Comparison of ENCODE assay signal across 11 cellular contexts in genomic region chr1:16153110-16153998, GRCh38. TPM values are rescaled to one million over a fixed set of nuclear protein-coding genes. Genes with fewer than 3 reads are reported as not detected.
A peak's percentile ranks its signal among the peaks of the same experiment; 100 is the strongest.
DNase-seq lines count a peak whose midpoint lies in the region; ATAC-seq and TF ChIP-seq lines count a peak whose summit lies in the region.
"Had no signal": no experiment of that assay in that cellular context is flagged by ENCODE, and none has a peak within 500 bp of the region (broad histone marks: within the 10 kb centered on the region; RNA-seq: fewer than 3 reads in every experiment).

No MANE protein-coding gene starts in this region.

- no peak for ATAC-seq in Panc1
- no peak for ATAC-seq in HG03521 (IDR thresholded peaks at IDR 0.05; ENCODE audit: unreplicated experiment)
- no peak for ATAC-seq in aorta (ENCODE audit: low FRiP score)
- ATAC-seq: CD8-positive, alpha-beta T cell had no signal

- peak overlapping the region; percentile 100 for H3K27ac ChIP-seq in Panc1 (ENCODE audit: low read length)
- peak overlapping the region; percentile 93 to 98 (median 98) for H3K27ac ChIP-seq in esophagus squamous epithelium
- H3K27ac ChIP-seq in aorta (ENCODE audit: low read depth in 1 of 2, low read length in 2 of 2), result no peak overlapping the region

- no TSS peak for BruUV-seq in Panc1 (replicated peaks; lab: Mats Ljungman, UMichigan)

- H3K9me3 ChIP-seq in Panc1 (ENCODE audit: control insufficient read depth, insufficient read depth, low read depth, low read length) (no peaks in the 10 kb centered on the region), esophagus squamous epithelium (no peaks in the 10 kb centered on the region), neuron (ENCODE audit: low read length) (no peaks in the 10 kb centered on the region), aorta (ENCODE audit: control insufficient read depth, low read length) (no peaks in the 10 kb centered on the region)

- DNase-seq in AG04449 (ENCODE audit: low read depth, low spot score) (no peak), Panc1 (ENCODE audit: low read depth, low spot score) (no peak), esophagus squamous epithelium (lab: John Stamatoyannopoulos, UW) (no peak), epidermal melanocyte (ENCODE audit: insufficient read length, low spot score) (no peak), aorta (no peak)
- DNase-seq in effector CD8-positive, alpha-beta T cell (lab: John Stamatoyannopoulos, UW), result no peak
- DNase-seq: activated effector memory CD4-positive, alpha-beta T cell treated with anti-CD3 and anti-CD28 coated beads, Interleukin-2, amount 50 U/mL, for 16 hours; CD8-positive, alpha-beta T cell; NCI-H1048 had no signal

- H3K4me1 ChIP-seq in Panc1 (ENCODE audit: control insufficient read depth, insufficient read depth, low read length), result peaks cover 58% of the 10 kb centered on the region
- peaks cover 32 to 98% (median 40%) of the 10 kb centered on the region in 3 donors for H3K4me1 ChIP-seq in esophagus squamous epithelium
- peaks cover 39% of the 10 kb centered on the region for H3K4me1 ChIP-seq in neuron (ENCODE audit: insufficient read depth, low read length)
- no peaks in the 10 kb centered on the region for H3K4me1 ChIP-seq in aorta (ENCODE audit: control insufficient read depth in 1 of 2, insufficient read depth in 2 of 2, low read length in 2 of 2)

- no peaks in the 10 kb centered on the region for H3K27me3 ChIP-seq in Panc1 (ENCODE audit: control insufficient read depth, insufficient read depth, low read length)
- peaks cover 0 to 7% (median 0%) of the 10 kb centered on the region in 4 donors for H3K27me3 ChIP-seq in esophagus squamous epithelium
- no peaks in the 10 kb centered on the region for H3K27me3 ChIP-seq in neuron (ENCODE audit: insufficient read depth, low read length)
- H3K27me3 ChIP-seq in aorta (ENCODE audit: control insufficient read depth in 1 of 2, insufficient read depth in 2 of 2, low read length in 1 of 2), result no peaks in the 10 kb centered on the region

- 42 to 47% methylated on average over 8 to 9 of the region's 13 CpGs for WGBS in esophagus squamous epithelium, 2 donors
- 78 to 89% methylated on average over 13 of the region's 13 CpGs for WGBS in aorta, 2 donors

- CTCF ChIA-PET in AG04449 (lab: Yijun Ruan, JAX) (interaction anchor here (0.8 to 15.2 kb wide), 12 partner anchors 11 to 81 kb away, joined by 3 to 217 read pairs (median 4); no protein-coding TSS in a partner anchor), Panc1 (lab: Charles Lee) (interaction anchor here (0.8 kb wide), 1 partner anchor 75 kb away, joined by 7 read pairs; no protein-coding TSS in a partner anchor)

- POLR2A ChIA-PET in AG04449 (lab: Yijun Ruan, JAX), result interaction anchor here (0.5 to 4.3 kb wide), 7 partner anchors 7 to 86 kb away, joined by 3 to 26 read pairs (median 3); no protein-coding TSS in a partner anchor
- POLR2A ChIA-PET in Panc1 (lab: Charles Lee), result interaction anchor here (0.6 to 0.8 kb wide), 3 partner anchors 9 to 297 kb away, joined by 3 to 4 read pairs (median 3); no protein-coding TSS in a partner anchor

- no peak for TF ChIP-seq POLR2A in esophagus squamous epithelium (IDR thresholded peaks at IDR 0.05)

- H3K4me3 ChIP-seq in AG04449 (ENCODE audit: low read depth, low read length) (peak overlapping the region; percentile 84), Panc1 (ENCODE audit: low read depth in 2 of 2, low read length in 2 of 2) (peak overlapping the region; percentile 91 to 93), esophagus squamous epithelium (peak overlapping the region; percentile 79 to 96 (median 88)), neuron (ENCODE audit: low read length) (peak overlapping the region; percentile 75), aorta (ENCODE audit: low read length in 2 of 2) (no peak overlapping the region)

- intact Hi-C loops in Panc1 (cut with micrococcal nuclease; ENCODE audit: unreplicated experiment) (no loop called here), esophagus squamous epithelium (cut with DNase I) (no loop called here), aorta (cut with DNase I) (no loop called here)

- TF ChIP-seq CTCF in AG04449 (IDR thresholded peaks at IDR 0.05; ENCODE audit: insufficient read depth, low read length, missing control alignments) (no peak), Panc1 (IDR thresholded peaks at IDR 0.05) (no peak), esophagus squamous epithelium (IDR thresholded peaks at IDR 0.05) (no peak)

- in situ Hi-C loops in Panc1 (cut with HindIII; ENCODE audit: low pct_unique_long_range_greater_than_20kb, low sequenced_read_pairs), result no loop called here

- H3K36me3 ChIP-seq in Panc1 (ENCODE audit: control insufficient read depth, insufficient read depth, low read length), result peaks cover 18% of the 10 kb centered on the region
- peaks cover under 1 to 43% (median 8%) of the 10 kb centered on the region in 3 donors for H3K36me3 ChIP-seq in esophagus squamous epithelium
- peaks cover 16% of the 10 kb centered on the region for H3K36me3 ChIP-seq in neuron (ENCODE audit: insufficient read depth, low read length)
- H3K36me3 ChIP-seq in aorta (ENCODE audit: control insufficient read depth in 1 of 2, insufficient read depth in 2 of 2, low read length in 1 of 2), result peaks cover 0 to under 1% of the 10 kb centered on the region in 2 donors

- H2AFZ ChIP-seq in neuron (ENCODE audit: low read depth, low read length), result no peak overlapping the region

RNA-seq across cellular contexts. Expression of gene EPHA2, which starts 2.5 kb away (rescaled TPM):
- total RNA-seq in Panc1 (2021; ENCODE audit: unreplicated experiment), result 263 TPM
- polyA plus RNA-seq in Panc1 (2012; ENCODE audit: insufficient read length), result 254 TPM
- total RNA-seq in esophagus squamous epithelium, result 100 to 1,000 TPM in 3 of 4 donors, 10 to 100 TPM in 1; 87.5 to 225 (median 137) TPM
- total RNA-seq in aorta, result 10 to 100 TPM; 25.2 to 25.9 TPM
- polyA plus RNA-seq in aorta, result 1 to 10 TPM; 5.4 to 6.3 TPM
- total RNA-seq: CD8-positive, alpha-beta T cell had no signal

RNA-seq across cellular contexts. Expression of gene ARHGEF19, which starts 59.1 kb away (rescaled TPM):
- 21.6 TPM for total RNA-seq in Panc1 (2021; ENCODE audit: unreplicated experiment)
- polyA plus RNA-seq in Panc1 (2012; ENCODE audit: insufficient read length), result 29.2 TPM
- 10 to 100 TPM; 15.8 to 27.1 (median 20.6) TPM for total RNA-seq in esophagus squamous epithelium
- 1 to 10 TPM; 7.1 to 8.6 TPM for total RNA-seq in aorta
- polyA plus RNA-seq in aorta, result 10 to 100 TPM in 1 of 2 donors, 1 to 10 TPM in 1; 3.3 to 19.7 TPM

Comparison
In these comparisons a context has a peak if more than half of its experiments do, and no peak if none do; other contexts are left out.
1. H3K4me3 ChIP-seq: peak in AG04449 (single experiment), Panc1 (2 of 2), esophagus squamous epithelium (4 of 4) and neuron (single experiment); none in aorta (0 of 2).
2. H3K27ac ChIP-seq: peak in Panc1 (single experiment) and esophagus squamous epithelium (4 of 4); none in aorta (0 of 2).